ENCODE assay signal across 1 cellular context in the genomic region with DNA sequence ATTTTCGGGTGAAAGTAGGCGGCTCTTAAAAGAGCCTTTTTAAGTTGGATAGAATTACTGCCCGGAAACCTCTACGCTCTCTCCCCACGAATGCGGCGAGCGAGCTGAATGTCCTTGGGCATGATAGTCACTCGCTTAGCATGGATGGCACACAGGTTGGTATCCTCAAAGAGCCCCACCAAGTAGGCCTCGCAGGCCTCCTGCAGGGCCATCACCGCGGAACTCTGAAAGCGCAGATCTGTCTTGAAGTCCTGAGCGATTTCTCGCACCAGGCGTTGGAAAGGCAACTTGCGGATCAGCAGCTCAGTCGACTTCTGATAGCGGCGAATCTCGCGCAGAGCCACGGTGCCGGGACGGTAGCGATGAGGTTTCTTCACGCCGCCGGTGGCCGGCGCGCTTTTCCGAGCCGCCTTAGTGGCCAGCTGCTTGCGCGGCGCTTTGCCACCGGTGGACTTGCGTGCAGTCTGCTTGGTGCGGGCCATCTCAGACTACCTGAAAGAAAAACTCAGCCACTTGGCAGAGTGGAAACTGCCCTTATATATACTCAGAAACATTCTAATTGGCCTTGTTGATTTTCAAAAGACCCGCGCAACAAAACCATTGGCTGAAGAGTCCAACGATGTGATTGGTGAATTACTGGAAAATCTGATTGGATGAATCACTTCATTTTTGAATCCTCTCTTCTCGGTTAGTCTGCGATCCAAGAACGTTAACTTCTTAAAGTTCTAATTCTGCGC.
TF ChIP-seq lines count a peak whose summit lies in the region.

No MANE protein-coding gene starts in this region.

TF ChIP-seq in SK-N-SH, 30 proteins besides CTCF, POLR2A, EP300 and RAD21 (continued from another document):
- TF ChIP-seq, protein P1, sequence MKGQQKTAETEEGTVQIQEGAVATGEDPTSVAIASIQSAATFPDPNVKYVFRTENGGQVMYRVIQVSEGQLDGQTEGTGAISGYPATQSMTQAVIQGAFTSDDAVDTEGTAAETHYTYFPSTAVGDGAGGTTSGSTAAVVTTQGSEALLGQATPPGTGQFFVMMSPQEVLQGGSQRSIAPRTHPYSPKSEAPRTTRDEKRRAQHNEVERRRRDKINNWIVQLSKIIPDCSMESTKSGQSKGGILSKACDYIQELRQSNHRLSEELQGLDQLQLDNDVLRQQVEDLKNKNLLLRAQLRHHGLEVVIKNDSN (IDR thresholded peaks at IDR 0.05; ENCODE audit: borderline replicate concordance, low read depth) = no peak
- TF ChIP-seq FOXM1 (IDR thresholded peaks at IDR 0.05; ENCODE audit: low read depth) (peak; percentile 100), ELF1 (IDR thresholded peaks at IDR 0.05) (no peak), JUND (IDR thresholded peaks at IDR 0.05) (0 out of 2 replicates have a peak, but pooled peaks have one; percentile 20), GABPA (IDR thresholded peaks at IDR 0.05; ENCODE audit: low read depth) (no peak), TAF1 (IDR thresholded peaks at IDR 0.05; ENCODE audit: borderline replicate concordance, low read depth, low read length) (peak; percentile 62), FOSL2 (IDR thresholded peaks at IDR 0.05; ENCODE audit: borderline replicate concordance, low read depth) (no peak), POLR2AphosphoS5 (IDR thresholded peaks at IDR 0.05; ENCODE audit: low read depth, low read length) (peak; percentile 93), TCF12 (IDR thresholded peaks at IDR 0.05) (peak; percentile 27), SIN3A (IDR thresholded peaks at IDR 0.05; ENCODE audit: borderline replicate concordance, low read depth, low read length) (peak; percentile 95; the same call in 1 of the 2 replicates), YY1 (IDR thresholded peaks at IDR 0.05; ENCODE audit: low read depth) (no peak), RXRA (IDR thresholded peaks at IDR 0.05; ENCODE audit: borderline replicate concordance, low read depth) (no peak; the same call in 1 of the 2 replicates), NFIC (IDR thresholded peaks at IDR 0.05; ENCODE audit: borderline replicate concordance) (peak; percentile 29; the same call in 1 of the 2 replicates), GATA2 (CRISPR knock-in tag; IDR thresholded peaks at IDR 0.05) (no peak), RCOR1 (IDR thresholded peaks at IDR 0.05; ENCODE audit: low read length) (peak; percentile 23; the same call in 1 of the 2 replicates), MEF2A (IDR thresholded peaks at IDR 0.05; ENCODE audit: borderline replicate concordance, low read depth) (no peak), EZH2phosphoT487 (IDR thresholded peaks at IDR 0.05; ENCODE audit: borderline replicate concordance, low read depth) (no peak), SMC3 (IDR thresholded peaks at IDR 0.05; ENCODE audit: low read depth, low read length) (no peak), MXI1 (IDR thresholded peaks at IDR 0.05; ENCODE audit: low read depth, low read length) (peak; percentile 79)
- TF ChIP-seq, protein P2, sequence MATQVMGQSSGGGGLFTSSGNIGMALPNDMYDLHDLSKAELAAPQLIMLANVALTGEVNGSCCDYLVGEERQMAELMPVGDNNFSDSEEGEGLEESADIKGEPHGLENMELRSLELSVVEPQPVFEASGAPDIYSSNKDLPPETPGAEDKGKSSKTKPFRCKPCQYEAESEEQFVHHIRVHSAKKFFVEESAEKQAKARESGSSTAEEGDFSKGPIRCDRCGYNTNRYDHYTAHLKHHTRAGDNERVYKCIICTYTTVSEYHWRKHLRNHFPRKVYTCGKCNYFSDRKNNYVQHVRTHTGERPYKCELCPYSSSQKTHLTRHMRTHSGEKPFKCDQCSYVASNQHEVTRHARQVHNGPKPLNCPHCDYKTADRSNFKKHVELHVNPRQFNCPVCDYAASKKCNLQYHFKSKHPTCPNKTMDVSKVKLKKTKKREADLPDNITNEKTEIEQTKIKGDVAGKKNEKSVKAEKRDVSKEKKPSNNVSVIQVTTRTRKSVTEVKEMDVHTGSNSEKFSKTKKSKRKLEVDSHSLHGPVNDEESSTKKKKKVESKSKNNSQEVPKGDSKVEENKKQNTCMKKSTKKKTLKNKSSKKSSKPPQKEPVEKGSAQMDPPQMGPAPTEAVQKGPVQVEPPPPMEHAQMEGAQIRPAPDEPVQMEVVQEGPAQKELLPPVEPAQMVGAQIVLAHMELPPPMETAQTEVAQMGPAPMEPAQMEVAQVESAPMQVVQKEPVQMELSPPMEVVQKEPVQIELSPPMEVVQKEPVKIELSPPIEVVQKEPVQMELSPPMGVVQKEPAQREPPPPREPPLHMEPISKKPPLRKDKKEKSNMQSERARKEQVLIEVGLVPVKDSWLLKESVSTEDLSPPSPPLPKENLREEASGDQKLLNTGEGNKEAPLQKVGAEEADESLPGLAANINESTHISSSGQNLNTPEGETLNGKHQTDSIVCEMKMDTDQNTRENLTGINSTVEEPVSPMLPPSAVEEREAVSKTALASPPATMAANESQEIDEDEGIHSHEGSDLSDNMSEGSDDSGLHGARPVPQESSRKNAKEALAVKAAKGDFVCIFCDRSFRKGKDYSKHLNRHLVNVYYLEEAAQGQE (IDR thresholded peaks at IDR 0.05; ENCODE audit: low read depth, low read length) = peak; percentile 27; the same call in 1 of the 2 replicates
- TF ChIP-seq, protein P3, sequence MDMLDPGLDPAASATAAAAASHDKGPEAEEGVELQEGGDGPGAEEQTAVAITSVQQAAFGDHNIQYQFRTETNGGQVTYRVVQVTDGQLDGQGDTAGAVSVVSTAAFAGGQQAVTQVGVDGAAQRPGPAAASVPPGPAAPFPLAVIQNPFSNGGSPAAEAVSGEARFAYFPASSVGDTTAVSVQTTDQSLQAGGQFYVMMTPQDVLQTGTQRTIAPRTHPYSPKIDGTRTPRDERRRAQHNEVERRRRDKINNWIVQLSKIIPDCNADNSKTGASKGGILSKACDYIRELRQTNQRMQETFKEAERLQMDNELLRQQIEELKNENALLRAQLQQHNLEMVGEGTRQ (IDR thresholded peaks at IDR 0.05; ENCODE audit: borderline replicate concordance, low read depth, low read length) = no peak
- TF ChIP-seq, protein P4, sequence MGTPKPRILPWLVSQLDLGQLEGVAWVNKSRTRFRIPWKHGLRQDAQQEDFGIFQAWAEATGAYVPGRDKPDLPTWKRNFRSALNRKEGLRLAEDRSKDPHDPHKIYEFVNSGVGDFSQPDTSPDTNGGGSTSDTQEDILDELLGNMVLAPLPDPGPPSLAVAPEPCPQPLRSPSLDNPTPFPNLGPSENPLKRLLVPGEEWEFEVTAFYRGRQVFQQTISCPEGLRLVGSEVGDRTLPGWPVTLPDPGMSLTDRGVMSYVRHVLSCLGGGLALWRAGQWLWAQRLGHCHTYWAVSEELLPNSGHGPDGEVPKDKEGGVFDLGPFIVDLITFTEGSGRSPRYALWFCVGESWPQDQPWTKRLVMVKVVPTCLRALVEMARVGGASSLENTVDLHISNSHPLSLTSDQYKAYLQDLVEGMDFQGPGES (IDR thresholded peaks at IDR 0.05; ENCODE audit: low read depth, low read length) = peak; percentile 72
- TF ChIP-seq, protein P5, sequence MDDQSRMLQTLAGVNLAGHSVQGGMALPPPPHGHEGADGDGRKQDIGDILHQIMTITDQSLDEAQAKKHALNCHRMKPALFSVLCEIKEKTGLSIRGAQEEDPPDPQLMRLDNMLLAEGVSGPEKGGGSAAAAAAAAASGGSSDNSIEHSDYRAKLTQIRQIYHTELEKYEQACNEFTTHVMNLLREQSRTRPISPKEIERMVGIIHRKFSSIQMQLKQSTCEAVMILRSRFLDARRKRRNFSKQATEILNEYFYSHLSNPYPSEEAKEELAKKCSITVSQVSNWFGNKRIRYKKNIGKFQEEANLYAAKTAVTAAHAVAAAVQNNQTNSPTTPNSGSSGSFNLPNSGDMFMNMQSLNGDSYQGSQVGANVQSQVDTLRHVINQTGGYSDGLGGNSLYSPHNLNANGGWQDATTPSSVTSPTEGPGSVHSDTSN (IDR thresholded peaks at IDR 0.05) = peak; percentile 23; the same call in 1 of the 2 replicates
- TF ChIP-seq, protein P6, sequence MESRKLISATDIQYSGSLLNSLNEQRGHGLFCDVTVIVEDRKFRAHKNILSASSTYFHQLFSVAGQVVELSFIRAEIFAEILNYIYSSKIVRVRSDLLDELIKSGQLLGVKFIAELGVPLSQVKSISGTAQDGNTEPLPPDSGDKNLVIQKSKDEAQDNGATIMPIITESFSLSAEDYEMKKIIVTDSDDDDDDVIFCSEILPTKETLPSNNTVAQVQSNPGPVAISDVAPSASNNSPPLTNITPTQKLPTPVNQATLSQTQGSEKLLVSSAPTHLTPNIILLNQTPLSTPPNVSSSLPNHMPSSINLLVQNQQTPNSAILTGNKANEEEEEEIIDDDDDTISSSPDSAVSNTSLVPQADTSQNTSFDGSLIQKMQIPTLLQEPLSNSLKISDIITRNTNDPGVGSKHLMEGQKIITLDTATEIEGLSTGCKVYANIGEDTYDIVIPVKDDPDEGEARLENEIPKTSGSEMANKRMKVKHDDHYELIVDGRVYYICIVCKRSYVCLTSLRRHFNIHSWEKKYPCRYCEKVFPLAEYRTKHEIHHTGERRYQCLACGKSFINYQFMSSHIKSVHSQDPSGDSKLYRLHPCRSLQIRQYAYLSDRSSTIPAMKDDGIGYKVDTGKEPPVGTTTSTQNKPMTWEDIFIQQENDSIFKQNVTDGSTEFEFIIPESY (IDR thresholded peaks at IDR 0.05; ENCODE audit: borderline replicate concordance, low read depth) = peak; percentile 94
